ENCODE assay signal across 9 cellular contexts in genomic region chr22:31173386-31174145, GRCh38. TPM values are rescaled to one million over a fixed set of nuclear protein-coding genes. Genes with fewer than 3 reads are reported as not detected.
DNase-seq lines count a peak whose midpoint lies in the region; ATAC-seq, FAIRE-seq and TF ChIP-seq lines count a peak whose summit lies in the region.
"Had no signal": no experiment of that assay in that cellular context is flagged by ENCODE, and none has a peak within 500 bp of the region (broad histone marks: within the 10 kb centered on the region; RNA-seq: fewer than 3 reads in every experiment).

No MANE protein-coding gene starts in this region.

- peaks cover 25 to 64% of the 10 kb centered on the region in 2 experiments for H3K79me1 ChIP-seq in IMR-90 (ENCODE audit: low read depth in 1 of 2, low read length in 2 of 2)

- dilution Hi-C loops in IMR-90 (cut with HindIII; ENCODE audit: low sequenced_read_pairs, unreplicated experiment): no loop called here

- in situ Hi-C loops in IMR-90 (cut with MboI; ENCODE audit: low sequenced_read_pairs) (no loop called here), GM12878 (cut with MboI) (no loop called here)

- peak overlapping the region; percentile 97 for H3K23ac ChIP-seq in IMR-90 (ENCODE audit: low read depth, low read length)

- peaks cover 15% of the 10 kb centered on the region for H3K9me1 ChIP-seq in IMR-90 (ENCODE audit: insufficient read depth, low read length)

- peaks cover 12% of the 10 kb centered on the region; the same call in 1 of the 2 replicates for H4K20me1 ChIP-seq in IMR-90 (ENCODE audit: insufficient read depth, low read length)
- no peaks in the 10 kb centered on the region; the same call in 1 of the 2 replicates for H4K20me1 ChIP-seq in GM12878 (ENCODE audit: control insufficient read depth, insufficient read depth)

- H3K18ac ChIP-seq in IMR-90 (ENCODE audit: low read depth, low read length): peak overlapping the region; percentile 100

- peak overlapping the region; percentile 96 for H4K91ac ChIP-seq in IMR-90 (ENCODE audit: insufficient read depth, low read depth, low read length)

- BruUV-seq in IMR-90 (replicated peaks; lab: Mats Ljungman, UMichigan) (no TSS peak), GM12878 (replicated peaks; lab: Mats Ljungman, UMichigan) (no TSS peak)

- no peaks in the 10 kb centered on the region for H3K79me2 ChIP-seq in GM12878 (ENCODE audit: control insufficient read depth, insufficient read depth, low read length)

- H3K27ac ChIP-seq in IMR-90 (ENCODE audit: insufficient read depth, low read length): peak overlapping the region; percentile 96
- H3K27ac ChIP-seq in GM12878 (ENCODE audit: control insufficient read depth, insufficient read depth): no peak overlapping the region
- peak overlapping the region; percentile 76 for H3K27ac ChIP-seq in mesodermal cell (ENCODE audit: low read depth, low read length, severe bottlenecking)
- no peak overlapping the region for H3K27ac ChIP-seq in SJCRH30

- H3K9me3 ChIP-seq in IMR-90 (ENCODE audit: control insufficient read depth, insufficient read depth, low read length) (no peaks in the 10 kb centered on the region), GM12878 (replicated peaks; ENCODE audit: control insufficient read depth, insufficient read depth, low read length) (no peaks in the 10 kb centered on the region), mesodermal cell (ENCODE audit: control insufficient read depth, low read length) (no peaks in the 10 kb centered on the region), SJCRH30 (replicated peaks) (no peaks in the 10 kb centered on the region)

- TF ChIP-seq RAD21 in IMR-90 (IDR thresholded peaks at IDR 0.05; ENCODE audit: low read length): no peak
- TF ChIP-seq RAD21 in GM12878 (IDR thresholded peaks at IDR 0.05; ENCODE audit: insufficient read depth, low read depth, low read length): no peak

- no CpG with 5 or more reads among the region's 5 CpGs for WGBS in IMR-90 (ENCODE audit: extremely low coverage in 2 of 2, insufficient read length in 1 of 2), 2 experiments
- 80% methylated on average over 5 of the region's 5 CpGs for WGBS in GM12878 (ENCODE audit: insufficient coverage, insufficient replicate concordance, low lambda C conversion rate, missing lambda C conversion rate)
- WGBS in mesodermal cell (ENCODE audit: insufficient coverage in 2 of 2), 2 experiments: 80 to 100% methylated on average over 1 to 3 of the region's 5 CpGs

- TF ChIP-seq EP300 in GM12878 (IDR thresholded peaks at IDR 0.05; ENCODE audit: borderline replicate concordance in 1 of 2, control insufficient read depth in 1 of 2, low read depth in 2 of 2, low read length in 2 of 2): no peak

- TF ChIP-seq POLR2A in IMR-90 (IDR thresholded peaks at IDR 0.05; ENCODE audit: low read depth, low read length): no peak
- TF ChIP-seq POLR2A in GM12878 (IDR thresholded peaks at IDR 0.05; ENCODE audit: low read depth, low read length): no peak

- peak overlapping the region; percentile 96 for H4K5ac ChIP-seq in IMR-90 (ENCODE audit: low read depth, low read length)

- H2AK5ac ChIP-seq in IMR-90 (ENCODE audit: low read depth, low read length): peak overlapping the region; percentile 98

- RAD21 ChIA-PET in GM12878 (lab: Charles Lee; ENCODE audit: unreplicated experiment): no interaction called here

- TF ChIP-seq CTCF in IMR-90 (conservative IDR thresholded peaks at IDR 0.05; ENCODE audit: low read depth, low read length): no peak
- no peak for TF ChIP-seq CTCF in GM12878 (IDR thresholded peaks at IDR 0.05 in 2 of 3, conservative IDR thresholded peaks at IDR 0.05 in 1 of 3; ENCODE audit: control insufficient read depth in 2 of 3, extremely low read depth in 1 of 3, insufficient read depth in 1 of 3, low read depth in 3 of 3, low read length in 3 of 3)

- H3K14ac ChIP-seq in IMR-90 (replicated peaks; ENCODE audit: low read depth, low read length): peak overlapping the region; percentile 92

- SMC1A ChIA-PET in GM12878 (lab: Charles Lee; ENCODE audit: uncharacterized antibody, unreplicated experiment): no interaction called here

- no peak overlapping the region for H3K4me3 ChIP-seq in IMR-90 (ENCODE audit: insufficient read depth, low read depth, low read length)
- no peak overlapping the region for H3K4me3 ChIP-seq in GM12878
- no peak overlapping the region for H3K4me3 ChIP-seq in mesodermal cell (ENCODE audit: extremely low read depth, insufficient read depth, low read length, poor library complexity, severe bottlenecking)
- H3K4me3 ChIP-seq in SJCRH30: no peak overlapping the region

- intact Hi-C loops in IMR-90 (cut with micrococcal nuclease) (no loop called here), GM12878 (cut with micrococcal nuclease; ENCODE audit: unreplicated experiment) (no loop called here)

- peak overlapping the region; percentile 58 to 99 for H4K8ac ChIP-seq in IMR-90 (ENCODE audit: low read depth in 2 of 2, low read length in 2 of 2)

- peaks cover 24% of the 10 kb centered on the region for H3K4me1 ChIP-seq in IMR-90 (ENCODE audit: control insufficient read depth, insufficient read depth, low read length)
- H3K4me1 ChIP-seq in GM12878 (ENCODE audit: control insufficient read depth, insufficient read depth, low read length): peaks cover 6% of the 10 kb centered on the region
- H3K4me1 ChIP-seq in mesodermal cell (ENCODE audit: control insufficient read depth, insufficient read depth, low read length, poor library complexity, severe bottlenecking): peaks cover 18% of the 10 kb centered on the region
- H3K4me1 ChIP-seq in SJCRH30: no peaks in the 10 kb centered on the region

- H3K27me3 ChIP-seq in IMR-90 (ENCODE audit: control insufficient read depth, insufficient read depth, low read length) (no peaks in the 10 kb centered on the region), GM12878 (replicated peaks in 1 of 2; ENCODE audit: control insufficient read depth in 2 of 2, insufficient read depth in 2 of 2, low read length in 1 of 2) (no peaks in the 10 kb centered on the region), SJCRH30 (no peaks in the 10 kb centered on the region)

- H3K9ac ChIP-seq in IMR-90 (ENCODE audit: low read depth, low read length): peak overlapping the region; percentile 7; the same call in 1 of the 2 replicates
- no peak overlapping the region for H3K9ac ChIP-seq in GM12878 (ENCODE audit: control insufficient read depth, insufficient read depth, low read length)

- peak overlapping the region; percentile 75 for H3K4me2 ChIP-seq in IMR-90 (ENCODE audit: low read depth, low read length)
- H3K4me2 ChIP-seq in GM12878 (ENCODE audit: control insufficient read depth, insufficient read depth): peak overlapping the region; percentile 14; the same call in 1 of the 2 replicates

- peak; percentile 70 for FAIRE-seq in GM12878 (lab: Jason Lieb, UNC)

- H2AK9ac ChIP-seq in IMR-90 (replicated peaks; ENCODE audit: low read depth, low read length, poor library complexity): peak overlapping the region; percentile 25

- peak; percentile 81 for DNase-seq in AG08395 (ENCODE audit: low spot score)
- peak; percentile 95 for DNase-seq in IMR-90
- no peak for DNase-seq in GM12878 (ENCODE audit: low read depth, low spot score)
- no peak for DNase-seq in 8988T
- DNase-seq in SJCRH30: no peak
- DNase-seq: H9 had no signal

- CTCF ChIA-PET in IMR-90 (lab: Yijun Ruan, JAX) (no interaction called here), GM12878 (lab: Yijun Ruan, JAX) (interaction anchor here (1.1 kb wide), 1 partner anchor 39 kb away, joined by 3 read pairs; the partner anchor contains the start of gene LIMK2)

- H3K36me3 ChIP-seq in IMR-90 (ENCODE audit: control insufficient read depth, insufficient read depth, low read length) (peaks cover 3% of the 10 kb centered on the region), GM12878 (ENCODE audit: control insufficient read depth in 2 of 2, insufficient read depth in 2 of 2, low read length in 1 of 2) (peaks cover 2 to 5% of the 10 kb centered on the region in 2 experiments; a peak in 2 of 4 replicates), mesodermal cell (ENCODE audit: control insufficient read depth, insufficient read depth, low read length) (peaks cover 29% of the 10 kb centered on the region), SJCRH30 (no peaks in the 10 kb centered on the region; the same call in 1 of the 2 replicates)

- peak overlapping the region; percentile 96 for H2BK20ac ChIP-seq in IMR-90 (ENCODE audit: low read depth, low read length)

- ATAC-seq in IMR-90 (ENCODE audit: low read depth) (peak; percentile 74), GM12878 (peak; percentile 49), HG02970 (IDR thresholded peaks at IDR 0.05; ENCODE audit: low FRiP score, unreplicated experiment) (no peak), HG02759 (IDR thresholded peaks at IDR 0.05; ENCODE audit: unreplicated experiment) (no peak)

- peak overlapping the region; percentile 91 for H2BK15ac ChIP-seq in IMR-90 (ENCODE audit: low read depth, low read length)

- H2AFZ ChIP-seq in IMR-90 (replicated peaks; ENCODE audit: low read length, poor library complexity) (peak overlapping the region; percentile 46), GM12878 (ENCODE audit: control insufficient read depth, low read depth, low read length) (no peak overlapping the region)

- POLR2A ChIA-PET in IMR-90 (lab: Charles Lee; ENCODE audit: unreplicated experiment) (interaction anchor here (1.0 kb wide), 1 partner anchor 11 kb away, joined by 6 read pairs; no protein-coding TSS in a partner anchor), GM12878 (lab: Charles Lee) (no interaction called here)

- H3K4ac ChIP-seq in IMR-90 (ENCODE audit: low read depth, low read length): peak overlapping the region; percentile 98

- H3K56ac ChIP-seq in IMR-90 (ENCODE audit: extremely low read depth, insufficient read depth, low read length): peak overlapping the region; percentile 46

- H2BK5ac ChIP-seq in IMR-90 (ENCODE audit: low read depth, low read length, poor library complexity, severe bottlenecking): peak overlapping the region; percentile 100

- peak overlapping the region; percentile 98 for H2BK120ac ChIP-seq in IMR-90 (ENCODE audit: low read depth, low read length)

RNA-seq across cellular contexts. Expression of gene RNF185, which starts 13.6 kb away (rescaled TPM):
- 30.3 and 34.2 TPM in 2 replicates for total RNA-seq in IMR-90 (2012; rRNA removed)
- 33.6 and 38.7 TPM in 2 replicates for polyA plus RNA-seq in IMR-90 (2012; rRNA removed)
- 19.1 and 21.5 TPM in 2 replicates for polyA plus RNA-seq in IMR-90 (2012; cell fraction: cytosol; rRNA removed)
- polyA plus RNA-seq in IMR-90 (2012; cell fraction: nucleus; rRNA removed; ENCODE audit: low replicate concordance): 16.0 and 45.2 TPM in 2 replicates
- 12.8 and 13.4 TPM in 2 replicates for total RNA-seq in GM12878 (2013; cell fraction: nucleolus; rRNA removed)
- 15.6 and 18.7 TPM in 2 replicates for total RNA-seq in GM12878 (2014; rRNA removed)
- 18.6 and 19.1 TPM in 2 replicates for total RNA-seq in GM12878 (2014; rRNA removed; fragmentation: Illumina TruSeq; extraction: Trizol)
- 22.1 and 22.9 TPM in 2 replicates for total RNA-seq in GM12878 (2021)
- 14.5 TPM for polyA plus RNA-seq in GM12878 (2011; ENCODE audit: low read depth)
- polyA plus RNA-seq in GM12878 (2011; rRNA removed): 32.6 and 34.7 TPM in 2 replicates
- 30.9 and 31.9 TPM in 2 replicates for polyA plus RNA-seq in GM12878 (2011; cell fraction: cytosol; rRNA removed)
- 17.2 and 19.3 TPM in 2 replicates for polyA plus RNA-seq in GM12878 (2011; cell fraction: nucleus; rRNA removed)
- polyA plus RNA-seq in GM12878 (2012): 16.8 and 17.2 TPM in 2 replicates
- polyA plus RNA-seq in GM12878 (2014; fragmentation: Illumina TruSeq; extraction: Trizol): 29.0 and 31.2 TPM in 2 replicates
- polyA plus RNA-seq in GM12878 (2014; fragmentation: Nextera tagmentation; extraction: Ambion mirVana): 10 to 100 TPM in 1 of 2 experiments, 1 to 10 TPM in 1; 7.7 to 10.8 TPM
- 20.2 and 23.1 TPM in 2 replicates for polyA plus RNA-seq in GM12878 (2014; rRNA removed)
- 10 to 100 TPM; 26.8 to 28.9 TPM for polyA plus RNA-seq in GM12878 (2016; fragmentation: Nextera tagmentation; extraction: Ambion mirVana)
- 17.8 and 22.2 TPM in 2 replicates for polyA minus RNA-seq in GM12878 (2011; rRNA and poly(A)+ RNA removed)
- polyA minus RNA-seq in GM12878 (2011; cell fraction: cytosol; rRNA and poly(A)+ RNA removed): 7.8 and 8.5 TPM in 2 replicates
- 3.4 and 4.6 TPM in 2 replicates for polyA minus RNA-seq in GM12878 (2011; cell fraction: nucleus; rRNA and poly(A)+ RNA removed)
- polyA plus RNA-seq in mesodermal cell (2013, experiment 1 of 2): 21.8 TPM
- polyA plus RNA-seq in mesodermal cell (2013, experiment 2 of 2): 20.5 TPM
- 23.3 and 24.2 TPM in 2 replicates for total RNA-seq in SJCRH30 (2014; rRNA removed; shearing (Covaris generic))

RNA-seq across cellular contexts. Expression of gene PLA2G3, which starts 33.3 kb away (rescaled TPM):
- total RNA-seq in IMR-90 (2012; rRNA removed) (under 0.01 TPM in 1 of 2 replicates, not detected in the other), GM12878 (2014; rRNA removed) (not detected in 2 replicates), GM12878 (2014; rRNA removed; fragmentation: Illumina TruSeq; extraction: Trizol) (not detected in 2 replicates), GM12878 (2021) (not detected in 2 replicates)
- polyA plus RNA-seq in IMR-90 (2012; rRNA removed) (0.07 and 0.12 TPM in 2 replicates), GM12878 (2011; rRNA removed) (0.04 TPM in 1 of 2 replicates, not detected in the other), GM12878 (2014; fragmentation: Illumina TruSeq; extraction: Trizol) (not detected in 2 replicates), GM12878 (2014; fragmentation: Nextera tagmentation; extraction: Ambion mirVana) (not detected), GM12878 (2014; rRNA removed) (not detected in 2 replicates), GM12878 (2016; fragmentation: Nextera tagmentation; extraction: Ambion mirVana) (not detected)
- polyA plus RNA-seq in IMR-90 (2012; cell fraction: cytosol; rRNA removed): 0.04 TPM in 1 of 2 replicates, not detected in the other
- polyA plus RNA-seq in IMR-90 (2012; cell fraction: nucleus; rRNA removed; ENCODE audit: low replicate concordance): 0.09 and 0.11 TPM in 2 replicates
- total RNA-seq in GM12878 (2013; cell fraction: nucleolus; rRNA removed): not detected in 2 replicates
- polyA plus RNA-seq in GM12878 (2011; ENCODE audit: low read depth): not detected
- 0.01 and 0.05 TPM in 2 replicates for polyA plus RNA-seq in GM12878 (2011; cell fraction: cytosol; rRNA removed)
- 0.09 TPM in 1 of 2 replicates, not detected in the other for polyA plus RNA-seq in GM12878 (2011; cell fraction: nucleus; rRNA removed)
- polyA plus RNA-seq in GM12878 (2012): not detected in 2 replicates
- polyA minus RNA-seq in GM12878 (2011; rRNA and poly(A)+ RNA removed): not detected in 2 replicates
- polyA minus RNA-seq in GM12878 (2011; cell fraction: cytosol; rRNA and poly(A)+ RNA removed): not detected in 2 replicates
- polyA minus RNA-seq in GM12878 (2011; cell fraction: nucleus; rRNA and poly(A)+ RNA removed): not detected in 2 replicates
- polyA plus RNA-seq in mesodermal cell (2013, experiment 1 of 2): 4.0 TPM
- 3.5 TPM for polyA plus RNA-seq in mesodermal cell (2013, experiment 2 of 2)
- 0.61 and 0.87 TPM in 2 replicates for total RNA-seq in SJCRH30 (2014; rRNA removed; shearing (Covaris generic))

RNA-seq across cellular contexts. Expression of gene LIMK2, which starts 38.5 kb away (rescaled TPM):
- total RNA-seq in IMR-90 (2012; rRNA removed) (25.0 and 31.9 TPM in 2 replicates), GM12878 (2014; rRNA removed) (32.3 and 34.9 TPM in 2 replicates), GM12878 (2014; rRNA removed; fragmentation: Illumina TruSeq; extraction: Trizol) (21.1 and 23.7 TPM in 2 replicates), GM12878 (2021) (33.5 and 40.4 TPM in 2 replicates)
- polyA plus RNA-seq in IMR-90 (2012; rRNA removed) (14.0 and 14.5 TPM in 2 replicates), GM12878 (2011; rRNA removed) (8.1 and 12.1 TPM in 2 replicates), GM12878 (2014; fragmentation: Illumina TruSeq; extraction: Trizol) (20.6 and 29.8 TPM in 2 replicates), GM12878 (2014; fragmentation: Nextera tagmentation; extraction: Ambion mirVana) (1 to 10 TPM; 2.9 to 5.0 TPM), GM12878 (2014; rRNA removed) (23.3 and 24.2 TPM in 2 replicates), GM12878 (2016; fragmentation: Nextera tagmentation; extraction: Ambion mirVana) (10 to 100 TPM; 31.2 to 32.2 TPM)
- polyA plus RNA-seq in IMR-90 (2012; cell fraction: cytosol; rRNA removed): 7.5 and 8.9 TPM in 2 replicates
- 24.8 and 31.3 TPM in 2 replicates for polyA plus RNA-seq in IMR-90 (2012; cell fraction: nucleus; rRNA removed; ENCODE audit: low replicate concordance)
- 97.5 and 99.4 TPM in 2 replicates for total RNA-seq in GM12878 (2013; cell fraction: nucleolus; rRNA removed)
- 8.4 TPM for polyA plus RNA-seq in GM12878 (2011; ENCODE audit: low read depth)
- polyA plus RNA-seq in GM12878 (2011; cell fraction: cytosol; rRNA removed): 13.1 and 15.4 TPM in 2 replicates
- 26.8 and 55.4 TPM in 2 replicates for polyA plus RNA-seq in GM12878 (2011; cell fraction: nucleus; rRNA removed)
- polyA plus RNA-seq in GM12878 (2012): 13.0 and 13.5 TPM in 2 replicates
- polyA minus RNA-seq in GM12878 (2011; rRNA and poly(A)+ RNA removed): 17.8 and 24.2 TPM in 2 replicates
- 4.1 and 5.8 TPM in 2 replicates for polyA minus RNA-seq in GM12878 (2011; cell fraction: cytosol; rRNA and poly(A)+ RNA removed)
- polyA minus RNA-seq in GM12878 (2011; cell fraction: nucleus; rRNA and poly(A)+ RNA removed): 17.0 and 28.4 TPM in 2 replicates
- 36.4 TPM for polyA plus RNA-seq in mesodermal cell (2013, experiment 1 of 2)
- polyA plus RNA-seq in mesodermal cell (2013, experiment 2 of 2): 33.4 TPM
- total RNA-seq in SJCRH30 (2014; rRNA removed; shearing (Covaris generic)): 20.8 and 28.5 TPM in 2 replicates

RNA-seq across cellular contexts. Expression of gene INPP5J, which starts 50.8 kb away (rescaled TPM):
- total RNA-seq in IMR-90 (2012; rRNA removed): 0.28 and 0.36 TPM in 2 replicates
- polyA plus RNA-seq in IMR-90 (2012; rRNA removed): 2.0 and 2.2 TPM in 2 replicates
- polyA plus RNA-seq in IMR-90 (2012; cell fraction: cytosol; rRNA removed): 0.41 and 2.1 TPM in 2 replicates
- 9.6 and 20.2 TPM in 2 replicates for polyA plus RNA-seq in IMR-90 (2012; cell fraction: nucleus; rRNA removed; ENCODE audit: low replicate concordance)
- not detected in 2 replicates for total RNA-seq in GM12878 (2013; cell fraction: nucleolus; rRNA removed)
- total RNA-seq in GM12878 (2014; rRNA removed): 1.7 TPM in 2 replicates
- total RNA-seq in GM12878 (2014; rRNA removed; fragmentation: Illumina TruSeq; extraction: Trizol): 1.2 and 1.3 TPM in 2 replicates
- 1.9 and 2.6 TPM in 2 replicates for total RNA-seq in GM12878 (2021)
- polyA plus RNA-seq in GM12878 (2011; ENCODE audit: low read depth): not detected
- 0.07 and 0.26 TPM in 2 replicates for polyA plus RNA-seq in GM12878 (2011; rRNA removed)
- 0.28 and 0.43 TPM in 2 replicates for polyA plus RNA-seq in GM12878 (2011; cell fraction: cytosol; rRNA removed)
- 0.23 and 0.42 TPM in 2 replicates for polyA plus RNA-seq in GM12878 (2011; cell fraction: nucleus; rRNA removed)
- polyA plus RNA-seq in GM12878 (2012): 0.30 and 0.55 TPM in 2 replicates
- polyA plus RNA-seq in GM12878 (2014; fragmentation: Illumina TruSeq; extraction: Trizol): 0.44 and 1.7 TPM in 2 replicates
- polyA plus RNA-seq in GM12878 (2014; fragmentation: Nextera tagmentation; extraction: Ambion mirVana): under 1 TPM in 1 of 2 experiments, not detected in 1; 0.18 TPM
- 2.2 and 2.8 TPM in 2 replicates for polyA plus RNA-seq in GM12878 (2014; rRNA removed)
- polyA plus RNA-seq in GM12878 (2016; fragmentation: Nextera tagmentation; extraction: Ambion mirVana): 1 to 10 TPM; 1.1 to 1.5 TPM
- polyA minus RNA-seq in GM12878 (2011; rRNA and poly(A)+ RNA removed): 0.15 and 0.26 TPM in 2 replicates
- not detected in 2 replicates for polyA minus RNA-seq in GM12878 (2011; cell fraction: cytosol; rRNA and poly(A)+ RNA removed)
- polyA minus RNA-seq in GM12878 (2011; cell fraction: nucleus; rRNA and poly(A)+ RNA removed): not detected in 2 replicates
- 4.0 TPM for polyA plus RNA-seq in mesodermal cell (2013, experiment 1 of 2)
- 4.2 TPM for polyA plus RNA-seq in mesodermal cell (2013, experiment 2 of 2)
- 0.10 and 0.12 TPM in 2 replicates for total RNA-seq in SJCRH30 (2014; rRNA removed; shearing (Covaris generic))

Comparison
In these comparisons a context has a peak if more than half of its experiments do, and no peak if none do; other contexts are left out.
1. DNase-seq: peak in AG08395 (single experiment) and IMR-90 (single experiment); none in GM12878 (single experiment), 8988T (single experiment) and SJCRH30 (0 of 2).
2. ATAC-seq: peak in IMR-90 (single experiment) and GM12878 (single experiment); none in HG02970 (single experiment) and HG02759 (single experiment).
3. H3K27ac ChIP-seq: peak in IMR-90 (single experiment) and mesodermal cell (single experiment); none in GM12878 (single experiment) and SJCRH30 (single experiment).